25 cellular contexts compared by ENCODE assay signal in genomic region chr6:142828030-142828429, GRCh38.
DNase-seq lines count a peak whose midpoint lies in the region; ATAC-seq and TF ChIP-seq lines count a peak whose summit lies in the region.
"Had no signal": no experiment of that assay in that cellular context is flagged by ENCODE, and none has a peak within 500 bp of the region (broad histone marks: within the 10 kb centered on the region; RNA-seq: fewer than 3 reads in every experiment).

No MANE protein-coding gene starts in this region.

- H3K4me2 ChIP-seq in IMR-90 (ENCODE audit: low read depth, low read length) (no peak overlapping the region), smooth muscle cell (peak overlapping the region; percentile 9)

- H3K9me1 ChIP-seq in IMR-90 (ENCODE audit: insufficient read depth, low read length): peaks cover 8% of the 10 kb centered on the region

- peaks cover 11 to 50% of the 10 kb centered on the region in 2 experiments for H3K79me1 ChIP-seq in IMR-90 (ENCODE audit: low read depth in 1 of 2, low read length in 2 of 2)

- no peak for TF ChIP-seq RAD21 in IMR-90 (IDR thresholded peaks at IDR 0.05; ENCODE audit: low read length)

- H4K5ac ChIP-seq in IMR-90 (ENCODE audit: low read depth, low read length): no peak overlapping the region

- peak overlapping the region; percentile 39 for H3K27ac Mint-ChIP-seq in activated naive CD8-positive, alpha-beta T cell treated with anti-CD3 and anti-CD28 coated beads for 36 hours
- peak overlapping the region; percentile 18 for H3K27ac Mint-ChIP-seq in memory B cell
- H3K27ac Mint-ChIP-seq: activated CD4-positive, alpha-beta T cell treated with anti-CD3 and anti-CD28 coated beads, Interleukin-2, amount 10 ng/mL, durations not matched to agents 7 days and 5 days; activated T-helper 1 cell treated with anti-CD3 and anti-CD28 coated beads, Interleukin-12 subunit alpha, Interleukin-12 subunit beta, Interleukin-2, Interleukin-4 antibody, amounts not matched to agents 30 ng/mL and 10 ng/mL and 1 ng/mL, durations not matched to agents 14 hours and 24 hours and 36 hours had no signal

- CTCF ChIA-PET in IMR-90 (lab: Yijun Ruan, JAX): interaction anchor here (0.5 to 1.3 kb wide), 3 partner anchors 8 to 1576 kb away, joined by 3 read pairs; no protein-coding TSS in a partner anchor

- no peak overlapping the region for H3K9ac ChIP-seq in IMR-90 (ENCODE audit: low read depth, low read length)
- H3K9ac ChIP-seq in smooth muscle cell (ENCODE audit: low read depth): no peak overlapping the region

- intact Hi-C loops in IMR-90 (cut with micrococcal nuclease): no loop called here
- intact Hi-C loops in tibial artery (cut with DNase I; ENCODE audit: low total_unique reads): no loop called here

- H3K4me1 Mint-ChIP-seq in activated naive CD8-positive, alpha-beta T cell treated with anti-CD3 and anti-CD28 coated beads for 36 hours: peaks cover 61% of the 10 kb centered on the region
- peaks cover 23% of the 10 kb centered on the region for H3K4me1 Mint-ChIP-seq in memory B cell

- no peak for ATAC-seq in IMR-90 (ENCODE audit: low read depth)
- ATAC-seq in memory B cell (ENCODE audit: low read depth): no peak
- ATAC-seq: effector memory CD8-positive, alpha-beta T cell; HCT116; stimulated activated naive B cell treated with anti-CD40 and anti-IgM and Interleukin-4, amounts not matched to agents 10 μg/mL and 1 μg/mL and 100 μg/mL, for 72 hours had no signal

- 100% methylated on average over 2 of the region's 4 CpGs; no CpG with 5 or more reads in 1 of the 2 experiments for WGBS in IMR-90 (ENCODE audit: extremely low coverage in 2 of 2, insufficient read length in 1 of 2), 2 experiments
- 22% methylated on average over 4 of the region's 4 CpGs for WGBS in smooth muscle cell (ENCODE audit: low lambda C conversion rate)

- H2AK9ac ChIP-seq in IMR-90 (replicated peaks; ENCODE audit: low read depth, low read length, poor library complexity): no peak overlapping the region

- no peak overlapping the region for H3K56ac ChIP-seq in IMR-90 (ENCODE audit: extremely low read depth, insufficient read depth, low read length)

- H4K20me1 ChIP-seq in IMR-90 (ENCODE audit: insufficient read depth, low read length): no peaks in the 10 kb centered on the region
- peaks cover 10% of the 10 kb centered on the region for H4K20me1 ChIP-seq in smooth muscle cell (ENCODE audit: low read depth)

- H3K27ac ChIP-seq in IMR-90 (ENCODE audit: insufficient read depth, low read length) (no peak overlapping the region), smooth muscle cell (ENCODE audit: low read depth) (peak overlapping the region; percentile 0), tibial artery (no peak overlapping the region)
- H3K27ac ChIP-seq: body of pancreas, esophagus muscularis mucosa, SK-N-MC, skin epidermis had no signal

- no peak overlapping the region for H3K23ac ChIP-seq in IMR-90 (ENCODE audit: low read depth, low read length)

- H3K36me3 ChIP-seq in IMR-90 (ENCODE audit: control insufficient read depth, insufficient read depth, low read length) (peaks cover 2% of the 10 kb centered on the region; the same call in 1 of the 2 replicates), smooth muscle cell (ENCODE audit: low read depth) (no peaks in the 10 kb centered on the region), tibial artery (no peaks in the 10 kb centered on the region)
- H3K36me3 ChIP-seq: esophagus muscularis mucosa had no signal

- H3K4me3 ChIP-seq in IMR-90 (ENCODE audit: insufficient read depth, low read depth, low read length): no peak overlapping the region
- no peak overlapping the region for H3K4me3 ChIP-seq in smooth muscle cell
- no peak overlapping the region for H3K4me3 ChIP-seq in tibial artery
- H3K4me3 ChIP-seq: body of pancreas, esophagus muscularis mucosa, lung, SK-N-MC, skin epidermis had no signal

- H3K79me2 ChIP-seq in smooth muscle cell (ENCODE audit: low read depth): no peaks in the 10 kb centered on the region

- DNase-seq in IMR-90: no peak
- no peak for DNase-seq in activated naive CD8-positive, alpha-beta T cell treated with anti-CD3 and anti-CD28 coated beads for 36 hours
- DNase-seq in memory B cell (ENCODE audit: low spot score in 2 of 2): no peak
- no peak for DNase-seq in smooth muscle cell (lab: John Stamatoyannopoulos, UW; ENCODE audit: unreplicated experiment)
- DNase-seq in tibial artery: no peak
- DNase-seq in NCI-H748 treated with DMSO at 0.1 percent for 48 hours (lab: John Stamatoyannopoulos, UW): no peak
- no peak for DNase-seq in SHP77 (lab: John Stamatoyannopoulos, UW)
- DNase-seq: activated CD4-positive, alpha-beta T cell treated with anti-CD3 and anti-CD28 coated beads, Interleukin-2, amount 10 ng/mL, durations not matched to agents 7 days and 5 days; C1 segment of cervical spinal cord; DMS 273 treated with DMSO at 0.1 percent for 48 hours; effector memory CD8-positive, alpha-beta T cell; islet precursor cell; NCI-H1092; NCI-H1930; NCI-H526 treated with DMSO at 0.1 percent for 48 hours; stimulated activated CD4-positive, alpha-beta T cell treated with anti-CD3 and anti-CD28 coated beads, Interleukin-2, amount 100 ng/mL, for 48 hours; stimulated activated naive B cell treated with anti-CD40 and anti-IgM and Interleukin-4, amounts not matched to agents 10 μg/mL and 1 μg/mL and 100 μg/mL, for 72 hours; T-helper 2 cell had no signal

- no peak for TF ChIP-seq CTCF in IMR-90 (conservative IDR thresholded peaks at IDR 0.05; ENCODE audit: low read depth, low read length)
- TF ChIP-seq CTCF in smooth muscle cell (IDR thresholded peaks at IDR 0.05; ENCODE audit: borderline replicate concordance, insufficient read depth, poor library complexity, severe bottlenecking): no peak
- TF ChIP-seq CTCF in tibial artery (IDR thresholded peaks at IDR 0.05): no peak

- peaks cover 9% of the 10 kb centered on the region; the same call in 1 of the 2 replicates for H3K4me1 ChIP-seq in IMR-90 (ENCODE audit: control insufficient read depth, insufficient read depth, low read length)
- no peaks in the 10 kb centered on the region for H3K4me1 ChIP-seq in smooth muscle cell (ENCODE audit: low read depth)
- H3K4me1 ChIP-seq in tibial artery: peaks cover 0 to 47% (median 12%) of the 10 kb centered on the region in 4 donors

- H3F3A ChIP-seq in smooth muscle cell (ENCODE audit: low read depth): peaks cover 3% of the 10 kb centered on the region

- no peak overlapping the region for H2BK20ac ChIP-seq in IMR-90 (ENCODE audit: low read depth, low read length)

- POLR2A ChIA-PET in IMR-90 (lab: Charles Lee; ENCODE audit: unreplicated experiment): no interaction called here

- no peaks in the 10 kb centered on the region for H3K9me3 ChIP-seq in IMR-90 (ENCODE audit: control insufficient read depth, insufficient read depth, low read length)
- no peaks in the 10 kb centered on the region for H3K9me3 ChIP-seq in smooth muscle cell (replicated peaks; ENCODE audit: low read depth)
- H3K9me3 ChIP-seq in tibial artery: no peaks in the 10 kb centered on the region
- H3K9me3 ChIP-seq: body of pancreas, esophagus muscularis mucosa had no signal

- no peaks in the 10 kb centered on the region for H3K27me3 ChIP-seq in IMR-90 (ENCODE audit: control insufficient read depth, insufficient read depth, low read length)
- no peaks in the 10 kb centered on the region for H3K27me3 ChIP-seq in smooth muscle cell (ENCODE audit: low read depth)
- H3K27me3 ChIP-seq in tibial artery: no peaks in the 10 kb centered on the region
- H3K27me3 ChIP-seq: body of pancreas, esophagus muscularis mucosa had no signal

- H4K91ac ChIP-seq in IMR-90 (ENCODE audit: insufficient read depth, low read depth, low read length): no peak overlapping the region

- TF ChIP-seq POLR2A in IMR-90 (IDR thresholded peaks at IDR 0.05; ENCODE audit: low read depth, low read length): no peak

- no peak overlapping the region for H4K8ac ChIP-seq in IMR-90 (ENCODE audit: low read depth in 2 of 2, low read length in 2 of 2)

- H3K36me3 Mint-ChIP-seq in activated naive CD8-positive, alpha-beta T cell treated with anti-CD3 and anti-CD28 coated beads for 36 hours: peaks cover 62% of the 10 kb centered on the region
- peaks cover 15% of the 10 kb centered on the region for H3K36me3 Mint-ChIP-seq in memory B cell

- H2BK120ac ChIP-seq in IMR-90 (ENCODE audit: low read depth, low read length): no peak overlapping the region

- in situ Hi-C loops in IMR-90 (cut with MboI; ENCODE audit: low sequenced_read_pairs): no loop called here

- H2AK5ac ChIP-seq in IMR-90 (ENCODE audit: low read depth, low read length): no peak overlapping the region

- H2BK5ac ChIP-seq in IMR-90 (ENCODE audit: low read depth, low read length, poor library complexity, severe bottlenecking): no peak overlapping the region

- H3K27me3 Mint-ChIP-seq in activated naive CD8-positive, alpha-beta T cell treated with anti-CD3 and anti-CD28 coated beads for 36 hours: no peaks in the 10 kb centered on the region
- no peaks in the 10 kb centered on the region for H3K27me3 Mint-ChIP-seq in memory B cell
- H3K27me3 Mint-ChIP-seq: activated CD4-positive, alpha-beta T cell treated with anti-CD3 and anti-CD28 coated beads, Interleukin-2, amount 10 ng/mL, durations not matched to agents 7 days and 5 days; effector memory CD8-positive, alpha-beta T cell; stimulated activated naive B cell treated with anti-CD40 and anti-IgM and Interleukin-4, amounts not matched to agents 10 μg/mL and 1 μg/mL and 100 μg/mL, for 72 hours had no signal

- H2AFZ ChIP-seq in IMR-90 (replicated peaks; ENCODE audit: low read length, poor library complexity) (no peak overlapping the region), smooth muscle cell (ENCODE audit: low read depth) (no peak overlapping the region)

- no peak overlapping the region for H2BK15ac ChIP-seq in IMR-90 (ENCODE audit: low read depth, low read length)

- H3K9me3 Mint-ChIP-seq in activated naive CD8-positive, alpha-beta T cell treated with anti-CD3 and anti-CD28 coated beads for 36 hours: peaks cover 4% of the 10 kb centered on the region
- H3K9me3 Mint-ChIP-seq in memory B cell: no peaks in the 10 kb centered on the region
- H3K9me3 Mint-ChIP-seq: activated CD4-positive, alpha-beta T cell treated with anti-CD3 and anti-CD28 coated beads, Interleukin-2, amount 10 ng/mL, durations not matched to agents 7 days and 5 days; activated T-helper 1 cell treated with anti-CD3 and anti-CD28 coated beads, Interleukin-12 subunit alpha, Interleukin-12 subunit beta, Interleukin-2, Interleukin-4 antibody, amounts not matched to agents 30 ng/mL and 10 ng/mL and 1 ng/mL, durations not matched to agents 14 hours and 24 hours and 36 hours; effector memory CD8-positive, alpha-beta T cell had no signal

- no TSS peak for BruUV-seq in IMR-90 (replicated peaks; lab: Mats Ljungman, UMichigan)

- H3K4ac ChIP-seq in IMR-90 (ENCODE audit: low read depth, low read length): no peak overlapping the region

- dilution Hi-C loops in IMR-90 (cut with HindIII; ENCODE audit: low sequenced_read_pairs, unreplicated experiment): no loop called here

- H3K4me3 Mint-ChIP-seq in activated naive CD8-positive, alpha-beta T cell treated with anti-CD3 and anti-CD28 coated beads for 36 hours: no peak overlapping the region
- H3K4me3 Mint-ChIP-seq in memory B cell: no peak overlapping the region
- H3K4me3 Mint-ChIP-seq: activated CD4-positive, alpha-beta T cell treated with anti-CD3 and anti-CD28 coated beads, Interleukin-2, amount 10 ng/mL, durations not matched to agents 7 days and 5 days; activated T-helper 1 cell treated with anti-CD3 and anti-CD28 coated beads, Interleukin-12 subunit alpha, Interleukin-12 subunit beta, Interleukin-2, Interleukin-4 antibody, amounts not matched to agents 30 ng/mL and 10 ng/mL and 1 ng/mL, durations not matched to agents 14 hours and 24 hours and 36 hours; effector memory CD8-positive, alpha-beta T cell; stimulated activated naive B cell treated with anti-CD40 and anti-IgM and Interleukin-4, amounts not matched to agents 10 μg/mL and 1 μg/mL and 100 μg/mL, for 72 hours had no signal

- H3K18ac ChIP-seq in IMR-90 (ENCODE audit: low read depth, low read length): no peak overlapping the region

- 0 out of 2 replicates have a peak overlapping the region, but pooled peaks have one; percentile 45 for H3K14ac ChIP-seq in IMR-90 (replicated peaks; ENCODE audit: low read depth, low read length)
